16 cellular contexts compared by ENCODE assay signal in genomic region chr13:36450534-36450933, GRCh38. TPM values are rescaled to one million over a fixed set of nuclear protein-coding genes. Genes with fewer than 3 reads are reported as not detected.
DNase-seq lines count a peak whose midpoint lies in the region; ATAC-seq and TF ChIP-seq lines count a peak whose summit lies in the region.
"Had no signal": no experiment of that assay in that cellular context is flagged by ENCODE, and none has a peak within 500 bp of the region (broad histone marks: within the 10 kb centered on the region; RNA-seq: fewer than 3 reads in every experiment).

No MANE protein-coding gene starts in this region.

- H3K9me3 ChIP-seq in BLaER1 = no peaks in the 10 kb centered on the region

- no peaks in the 10 kb centered on the region for H4K20me1 ChIP-seq in BLaER1

- H3K4me3 ChIP-seq in BLaER1 = no peak overlapping the region
- H3K4me3 ChIP-seq in HL-60 (replicated peaks; ENCODE audit: insufficient read depth, low read length) = no peak overlapping the region
- no peak overlapping the region for H3K4me3 ChIP-seq in NB4 (ENCODE audit: low read depth, low read length)
- H3K4me3 ChIP-seq: GM23248 had no signal

- no peak for ATAC-seq in HG03432 (IDR thresholded peaks at IDR 0.05; ENCODE audit: unreplicated experiment)
- ATAC-seq: CD8-positive, alpha-beta T cell; HCT116 had no signal

- H3K27me3 ChIP-seq in BLaER1 (no peaks in the 10 kb centered on the region), HL-60 (ENCODE audit: insufficient read depth, poor library complexity, severe bottlenecking) (no peaks in the 10 kb centered on the region)

- no peaks in the 10 kb centered on the region for H3K36me3 ChIP-seq in BLaER1

- peak overlapping the region; percentile 49; the same call in 1 of the 2 replicates for H3K4me2 ChIP-seq in BLaER1

- H3K27ac ChIP-seq in BLaER1 = no peak overlapping the region
- H3K27ac ChIP-seq in HL-60 (replicated peaks) = peak overlapping the region; percentile 46
- H3K27ac ChIP-seq: GM23248 had no signal

- H3K4me1 Mint-ChIP-seq in HFFc6 (ENCODE audit: low read depth) = no peaks in the 10 kb centered on the region
- H3K4me1 Mint-ChIP-seq: B cell had no signal

- H3K27me3 Mint-ChIP-seq in HFFc6 (ENCODE audit: insufficient read depth) = peaks cover 11% of the 10 kb centered on the region; the same call in 1 of the 2 replicates

- H3K4me1 ChIP-seq in BLaER1 = peaks cover 31% of the 10 kb centered on the region

- no peak overlapping the region for H3K4me3 Mint-ChIP-seq in HFFc6
- H3K4me3 Mint-ChIP-seq: B cell; CD14-positive monocyte; CD8-positive, alpha-beta T cell had no signal

- no peaks in the 10 kb centered on the region for H3K9me3 Mint-ChIP-seq in HFFc6
- H3K9me3 Mint-ChIP-seq: CD8-positive, alpha-beta T cell had no signal

- TF ChIP-seq POLR2A in NB4 (IDR thresholded peaks at IDR 0.05; ENCODE audit: extremely low read depth, insufficient read length) = no peak

- no peaks in the 10 kb centered on the region for H3K36me3 Mint-ChIP-seq in HFFc6 (ENCODE audit: low read depth)
- H3K36me3 Mint-ChIP-seq: CD14-positive monocyte; CD8-positive, alpha-beta T cell had no signal

- no peak overlapping the region for H3K9ac ChIP-seq in BLaER1
- H3K9ac ChIP-seq: GM23248 had no signal

- TF ChIP-seq CTCF in HL-60 (IDR thresholded peaks at IDR 0.05; ENCODE audit: insufficient read depth, low read length) = no peak
- TF ChIP-seq CTCF in NB4 (IDR thresholded peaks at IDR 0.05; ENCODE audit: low read depth, low read length) = no peak
- no peak for TF ChIP-seq CTCF in HFFc6 (IDR thresholded peaks at IDR 0.05)

- no peak overlapping the region for H3K27ac Mint-ChIP-seq in HFFc6
- H3K27ac Mint-ChIP-seq: B cell; CD8-positive, alpha-beta T cell had no signal

- DNase-seq in HL-60 (ENCODE audit: low read depth in 1 of 2, low spot score in 1 of 2) (peak in 1 of 2 experiments; percentile 37), NB4 (ENCODE audit: low read depth) (peak; percentile 50), UCSD-AML1 (lab: John Stamatoyannopoulos, UW; ENCODE audit: unreplicated experiment) (peak; percentile 19), HFFc6 (no peak)
- DNase-seq in stimulated activated CD8-positive, alpha-beta memory T cell treated with anti-CD3 and anti-CD28 coated beads, Interleukin-4, amount 100 ng/mL, for 48 hours = no peak
- DNase-seq: CD8-positive, alpha-beta T cell; COR-L47; DMS153; DMS79 treated with DMSO at 0.1 percent for 48 hours; EL; GM23248 had no signal

RNA-seq across cellular contexts. Expression of gene CCNA1, which starts 18.2 kb away (rescaled TPM):
- not detected for total RNA-seq in HFFc6 (2021; fragmentation: NEBNext Ultra II Directional; extraction: Animal tissue kit (Norgen Biotek cat#: 25700))
- total RNA-seq: CD8-positive, alpha-beta T cell; GM23248 had no signal

Comparison
In these comparisons a context has a peak if more than half of its experiments do, and no peak if none do; other contexts are left out.
1. DNase-seq: peak in NB4 (single experiment) and UCSD-AML1 (single experiment); none in HFFc6 (single experiment) and stimulated activated CD8-positive, alpha-beta memory T cell treated with anti-CD3 and anti-CD28 coated beads, Interleukin-4, amount 100 ng/mL, for 48 hours (single experiment).